In the genomic region with DNA sequence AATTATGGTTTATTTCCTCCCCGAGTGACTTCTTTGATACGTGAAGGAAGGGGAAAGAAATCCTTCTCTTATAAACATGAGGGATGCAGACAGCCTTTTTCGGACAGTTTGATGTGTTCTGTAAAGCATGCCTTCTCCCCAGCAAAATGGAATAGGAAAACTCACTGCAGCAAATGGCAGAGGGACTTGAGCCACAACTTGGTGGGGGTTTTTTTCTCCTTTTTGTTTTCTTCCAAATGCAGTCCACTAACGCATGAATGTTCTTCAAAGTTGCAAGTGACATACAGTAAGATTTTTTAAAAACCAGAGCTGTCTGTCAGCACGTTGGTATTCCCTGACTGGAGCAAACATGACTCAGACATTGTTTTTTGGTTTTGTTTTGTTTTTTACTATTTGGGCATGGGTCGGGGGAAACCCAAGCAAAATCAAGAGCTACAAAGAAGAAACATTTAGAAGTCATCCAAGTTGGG, we compare ENCODE assay signal across 7 cellular contexts. TPM values are rescaled to one million over a fixed set of nuclear protein-coding genes. Genes with fewer than 3 reads are reported as not detected.
A peak's percentile ranks its signal among the peaks of the same experiment; 100 is the strongest.
DNase-seq lines count a peak whose midpoint lies in the region; ATAC-seq, FAIRE-seq and TF ChIP-seq lines count a peak whose summit lies in the region.

No MANE protein-coding gene starts in this region.

- H3K27me3 Mint-ChIP-seq in activated naive CD8-positive, alpha-beta T cell treated with anti-CD3 and anti-CD28 coated beads, Interleukin-2, amount 10 ng/mL, durations not matched to agents 7 days and 5 days: peaks cover 9% of the 10 kb centered on the region

- peaks cover 27% of the 10 kb centered on the region for H3K79me2 ChIP-seq in keratinocyte (ENCODE audit: control insufficient read depth, insufficient read depth, low read length)

- no peaks in the 10 kb centered on the region for H3K9me3 Mint-ChIP-seq in activated naive CD8-positive, alpha-beta T cell treated with anti-CD3 and anti-CD28 coated beads, Interleukin-2, amount 10 ng/mL, durations not matched to agents 7 days and 5 days

- H3K4me3 ChIP-seq in HL-60 (replicated peaks; ENCODE audit: insufficient read depth, low read length) (peak overlapping the region; percentile 99), keratinocyte (ENCODE audit: control insufficient read depth in 2 of 3, extremely low read depth in 1 of 3, insufficient read depth in 2 of 3, low read depth in 1 of 3, low read length in 3 of 3) (peak overlapping the region; percentile 44 to 76 (median 72))

- H3K27ac ChIP-seq in HL-60 (replicated peaks) (peak overlapping the region; percentile 73), keratinocyte (ENCODE audit: control insufficient read depth, insufficient read depth, low read length) (peak overlapping the region; percentile 15), substantia nigra (ENCODE audit: low read depth, low read length, poor library complexity, severe bottlenecking) (peak overlapping the region; percentile 88)

- POLR2A ChIA-PET in activated naive CD8-positive, alpha-beta T cell treated with anti-CD3 and anti-CD28 coated beads, Interleukin-2, amount 10 ng/mL, durations not matched to agents 7 days and 5 days (lab: Charles Lee): interaction anchor here (0.6 to 1.3 kb wide), 4 partner anchors 134 to 198 kb away, joined by 3 read pairs; no protein-coding TSS in a partner anchor

- peak overlapping the region; percentile 64 for H3K4me2 ChIP-seq in keratinocyte (ENCODE audit: control insufficient read depth, extremely low read depth, insufficient read depth, low read depth, low read length)

- no peaks in the 10 kb centered on the region for H3K36me3 Mint-ChIP-seq in activated naive CD8-positive, alpha-beta T cell treated with anti-CD3 and anti-CD28 coated beads, Interleukin-2, amount 10 ng/mL, durations not matched to agents 7 days and 5 days

- H3K4me1 ChIP-seq in keratinocyte (ENCODE audit: control insufficient read depth, extremely low read depth, insufficient read depth, low read length): peaks cover 4% of the 10 kb centered on the region

- H2AFZ ChIP-seq in keratinocyte (ENCODE audit: control insufficient read depth, low read length): peak overlapping the region; percentile 90

- peak overlapping the region; percentile 91 for H3K4me3 Mint-ChIP-seq in activated naive CD8-positive, alpha-beta T cell treated with anti-CD3 and anti-CD28 coated beads, Interleukin-2, amount 10 ng/mL, durations not matched to agents 7 days and 5 days

- no peak for DNase-seq in HL-60 (ENCODE audit: low read depth in 1 of 2, low spot score in 1 of 2)
- DNase-seq in activated naive CD8-positive, alpha-beta T cell treated with anti-CD3 and anti-CD28 coated beads, Interleukin-2, amount 10 ng/mL, durations not matched to agents 7 days and 5 days: no peak
- no peak for DNase-seq in keratinocyte (ENCODE audit: low read depth, low spot score)
- DNase-seq in substantia nigra (lab: John Stamatoyannopoulos, UW): no peak
- DNase-seq in stimulated activated naive CD4-positive, alpha-beta T cell treated with Interleukin-2 at 50 U/mL for 16 hours (lab: John Stamatoyannopoulos, UW): no peak
- DNase-seq in activated CD8-positive, alpha-beta memory T cell treated with anti-CD3 and anti-CD28 coated beads, Interleukin-2, amount 50 U/mL, for 48 hours: no peak
- no peak for DNase-seq in frontal cortex (ENCODE audit: low spot score in 2 of 2)

- FAIRE-seq in keratinocyte (lab: Jason Lieb, UNC) (no peak), frontal cortex (lab: Jason Lieb, UNC) (no peak)

- no peaks in the 10 kb centered on the region for H3K9me1 ChIP-seq in keratinocyte (ENCODE audit: control insufficient read depth, extremely low read depth, insufficient read depth, low read length)

- no peaks in the 10 kb centered on the region for H3K9me3 ChIP-seq in keratinocyte (ENCODE audit: control insufficient read depth, low read depth, low read length)

- peaks cover 24% of the 10 kb centered on the region for H3K4me1 Mint-ChIP-seq in activated naive CD8-positive, alpha-beta T cell treated with anti-CD3 and anti-CD28 coated beads, Interleukin-2, amount 10 ng/mL, durations not matched to agents 7 days and 5 days

- H3K27ac Mint-ChIP-seq in activated naive CD8-positive, alpha-beta T cell treated with anti-CD3 and anti-CD28 coated beads, Interleukin-2, amount 10 ng/mL, durations not matched to agents 7 days and 5 days: peak overlapping the region; percentile 24

- TF ChIP-seq CTCF in HL-60 (IDR thresholded peaks at IDR 0.05; ENCODE audit: insufficient read depth, low read length): no peak
- no peak for TF ChIP-seq CTCF in keratinocyte (optimal IDR thresholded peaks at IDR 0.05 in 1 of 3, IDR thresholded peaks at IDR 0.05 in 1 of 3, conservative IDR thresholded peaks at IDR 0.05 in 1 of 3; ENCODE audit: extremely low read depth in 1 of 3, insufficient read depth in 2 of 3, low read length in 3 of 3)

- no peaks in the 10 kb centered on the region for H3K36me3 ChIP-seq in keratinocyte (ENCODE audit: control insufficient read depth in 2 of 2, extremely low read depth in 1 of 2, insufficient read depth in 2 of 2, low read length in 2 of 2)

- dilution Hi-C loops in keratinocyte (cut with MboI; ENCODE audit: extremely low pct_ligation_motif_present, low sequenced_read_pairs): no loop called here

- no peaks in the 10 kb centered on the region for H3K27me3 ChIP-seq in HL-60 (ENCODE audit: insufficient read depth, poor library complexity, severe bottlenecking)
- H3K27me3 ChIP-seq in keratinocyte (ENCODE audit: control insufficient read depth, extremely low read depth, insufficient read depth, low read length): no peaks in the 10 kb centered on the region

- H3K9ac ChIP-seq in keratinocyte (ENCODE audit: control insufficient read depth, extremely low read depth, insufficient read depth, low read length): peak overlapping the region; percentile 64

- H4K20me1 ChIP-seq in keratinocyte (ENCODE audit: control insufficient read depth, extremely low read depth, insufficient read depth, low read length): no peaks in the 10 kb centered on the region

- no peak for ATAC-seq in activated naive CD8-positive, alpha-beta T cell treated with anti-CD3 and anti-CD28 coated beads, Interleukin-2, amount 10 ng/mL, durations not matched to agents 7 days and 5 days (ENCODE audit: low read depth)

RNA-seq across cellular contexts. Expression of gene CCDC88A, which starts 0.6 kb away (rescaled TPM):
- total RNA-seq in activated naive CD8-positive, alpha-beta T cell treated with anti-CD3 and anti-CD28 coated beads, Interleukin-2, amount 10 ng/mL, durations not matched to agents 7 days and 5 days: 10 to 100 TPM; 19.5 to 20.3 TPM
- polyA plus RNA-seq in keratinocyte: 15.0 to 21.3 TPM (median 15.8 TPM) in 3 replicates
- polyA plus RNA-seq in keratinocyte (2011; ENCODE audit: low read depth): 47.0 TPM
- 8.0 and 13.6 TPM in 2 replicates for polyA plus RNA-seq in keratinocyte (2011; cell fraction: cytosol; rRNA removed)
- 22.1 and 27.2 TPM in 2 replicates for polyA plus RNA-seq in keratinocyte (2011; cell fraction: nucleus; rRNA removed)
- 5.8 and 14.2 TPM in 2 replicates for polyA plus RNA-seq in keratinocyte (2012; ENCODE audit: low replicate concordance)
- 21.7 to 50.4 TPM (median 28.5 TPM) in 3 replicates for polyA minus RNA-seq in keratinocyte
- 23.8 TPM for polyA minus RNA-seq in keratinocyte (2011; cell fraction: cytosol; rRNA and poly(A)+ RNA removed)
- 32.8 and 69.3 TPM in 2 replicates for polyA minus RNA-seq in keratinocyte (2011; cell fraction: nucleus; rRNA and poly(A)+ RNA removed)
- total RNA-seq in frontal cortex: 273 TPM

Comparison
In these comparisons a context has a peak if more than half of its experiments do, and no peak if none do; other contexts are left out.
1. H3K27ac ChIP-seq: peak in every context shown above with its lines; median percentile 88 in substantia nigra; 73 in HL-60; 15 in keratinocyte.
2. RNA of gene CCDC88A, which starts 0.6 kb away (total RNA-seq): 273 TPM in frontal cortex (single experiment); 19.5 to 20.3 TPM in activated naive CD8-positive, alpha-beta T cell treated with anti-CD3 and anti-CD28 coated beads, Interleukin-2, amount 10 ng/mL, durations not matched to agents 7 days and 5 days; every median in the first group is over 10 times any median in the second.